8 cellular contexts compared by ENCODE assay signal in genomic region chr15:40340038-40340739, GRCh38. TPM values are rescaled to one million over a fixed set of nuclear protein-coding genes. Genes with fewer than 3 reads are reported as not detected.
DNase-seq lines count a peak whose midpoint lies in the region; ATAC-seq and TF ChIP-seq lines count a peak whose summit lies in the region.

No MANE protein-coding gene starts in this region.

- peaks cover 0 to 25% of the 10 kb centered on the region in 2 donors for H3K36me3 ChIP-seq in gastroesophageal sphincter

- no peak overlapping the region for H3K27ac Mint-ChIP-seq in T-cell
- no peak overlapping the region for H3K27ac Mint-ChIP-seq in activated CD8-positive, alpha-beta memory T cell treated with anti-CD3 and anti-CD28 coated beads, Interleukin-2, amount 10 ng/mL, durations not matched to agents 7 days and 5 days

- no peaks in the 10 kb centered on the region for H3K9me3 Mint-ChIP-seq in T-cell
- no peaks in the 10 kb centered on the region for H3K9me3 Mint-ChIP-seq in activated CD8-positive, alpha-beta memory T cell treated with anti-CD3 and anti-CD28 coated beads, Interleukin-2, amount 10 ng/mL, durations not matched to agents 7 days and 5 days (ENCODE audit: low read depth)

- intact Hi-C loops in posterior vena cava (cut with DNase I) = loop anchor here in 1 of 2 donors (10.0 kb wide), 1 partner anchor 1135 kb away; no protein-coding TSS in a partner anchor

- peaks cover 0 to 100% (median 55%) of the 10 kb centered on the region in 3 donors for H3K4me1 ChIP-seq in gastroesophageal sphincter

- H3K4me1 Mint-ChIP-seq in T-cell = peaks cover 4 to 15% (median 9%) of the 10 kb centered on the region in 3 donors
- peaks cover 2% of the 10 kb centered on the region for H3K4me1 Mint-ChIP-seq in activated CD8-positive, alpha-beta memory T cell treated with anti-CD3 and anti-CD28 coated beads, Interleukin-2, amount 10 ng/mL, durations not matched to agents 7 days and 5 days

- TF ChIP-seq POLR2A in gastroesophageal sphincter (IDR thresholded peaks at IDR 0.05) = peak in 1 of 2 donors; percentile 25

- POLR2A ChIA-PET in T-cell (lab: Charles Lee) = interaction anchor here in 1 of 2 donors (0.6 kb wide), 1 partner anchor 828 kb away, joined by 3 read pairs; no protein-coding TSS in a partner anchor

- no peak overlapping the region for H3K4me3 Mint-ChIP-seq in T-cell
- H3K4me3 Mint-ChIP-seq in activated CD8-positive, alpha-beta memory T cell treated with anti-CD3 and anti-CD28 coated beads, Interleukin-2, amount 10 ng/mL, durations not matched to agents 7 days and 5 days = no peak overlapping the region

- H3K9me3 ChIP-seq in gastroesophageal sphincter = no peaks in the 10 kb centered on the region

- peak; percentile 70 for DNase-seq in Daoy (ENCODE audit: low read depth)
- peak; percentile 65 for DNase-seq in SK-N-DZ (ENCODE audit: low spot score)
- peak; percentile 91 for DNase-seq in posterior vena cava (ENCODE audit: low spot score)
- no peak for DNase-seq in T-cell
- DNase-seq in activated CD8-positive, alpha-beta memory T cell treated with anti-CD3 and anti-CD28 coated beads, Interleukin-2, amount 10 ng/mL, durations not matched to agents 7 days and 5 days = no peak
- no peak for DNase-seq in COR-L47 (lab: John Stamatoyannopoulos, UW)
- no peak for DNase-seq in activated CD8-positive, alpha-beta memory T cell treated with anti-CD3 and anti-CD28 coated beads for 24 hours

- ATAC-seq in gastroesophageal sphincter (peak; percentile 71), T-cell (replicated peaks in 1 of 4) (no peak)
- ATAC-seq in activated CD8-positive, alpha-beta memory T cell treated with anti-CD3 and anti-CD28 coated beads, Interleukin-2, amount 10 ng/mL, durations not matched to agents 7 days and 5 days = no peak

- TF ChIP-seq EP300 in gastroesophageal sphincter (IDR thresholded peaks at IDR 0.05) = no peak

- no peaks in the 10 kb centered on the region for H3K27me3 ChIP-seq in gastroesophageal sphincter

- CTCF ChIA-PET in T-cell (lab: Charles Lee) = interaction anchor here (0.5 to 3.6 kb wide), 8 partner anchors 17 to 1851 kb away, joined by 3 to 20 read pairs (median 4); partner anchors contain the start of gene PLCB2 (in 1 of the 2)
- CTCF ChIA-PET in activated CD8-positive, alpha-beta memory T cell treated with anti-CD3 and anti-CD28 coated beads, Interleukin-2, amount 10 ng/mL, durations not matched to agents 7 days and 5 days (lab: Charles Lee) = interaction anchor here (0.9 to 13.7 kb wide), 12 partner anchors 8 to 123 kb away, joined by 3 to 317 read pairs (median 32); partner anchors contain the start of genes ANKRD63, INAFM2, PHGR1 and PLCB2

- TF ChIP-seq CTCF in gastroesophageal sphincter (IDR thresholded peaks at IDR 0.05) = peak in 2 of 4 experiments; percentile 18 to 26

- H3K27me3 Mint-ChIP-seq in T-cell = no peaks in the 10 kb centered on the region
- H3K27me3 Mint-ChIP-seq in activated CD8-positive, alpha-beta memory T cell treated with anti-CD3 and anti-CD28 coated beads, Interleukin-2, amount 10 ng/mL, durations not matched to agents 7 days and 5 days = peaks cover 2% of the 10 kb centered on the region

- peak overlapping the region; percentile 96 to 98 (median 98) for H3K27ac ChIP-seq in gastroesophageal sphincter

- peak overlapping the region; percentile 51 to 60 for H3K4me3 ChIP-seq in gastroesophageal sphincter

- WGBS in gastroesophageal sphincter (ENCODE audit: low coverage in 1 of 2), 2 donors = no CpG with 5 or more reads among the region's 14 CpGs

- no peaks in the 10 kb centered on the region for H3K36me3 Mint-ChIP-seq in T-cell
- no peaks in the 10 kb centered on the region for H3K36me3 Mint-ChIP-seq in activated CD8-positive, alpha-beta memory T cell treated with anti-CD3 and anti-CD28 coated beads, Interleukin-2, amount 10 ng/mL, durations not matched to agents 7 days and 5 days

RNA-seq across cellular contexts. Expression of gene CCDC9B, which starts 0.6 kb away (rescaled TPM):
- total RNA-seq in Daoy (2014; rRNA removed; shearing (Covaris generic)) = 5.4 and 6.1 TPM in 2 replicates
- polyA plus RNA-seq in SK-N-DZ (2014; cell fraction: cytosol; rRNA removed) = 0.39 and 2.8 TPM in 2 replicates
- polyA plus RNA-seq in SK-N-DZ (2014; cell fraction: nucleus; rRNA removed) = 4.7 and 9.8 TPM in 2 replicates
- total RNA-seq in gastroesophageal sphincter (100 to 1,000 TPM in 1 of 4 donors, 10 to 100 TPM in 3; 28.0 to 105 (median 66.7) TPM), posterior vena cava (10 to 100 TPM; 29.2 to 31.2 TPM), T-cell (1 to 10 TPM in 4 of 5 donors, under 1 TPM in 1; 0.80 to 2.2 (median 1.7) TPM)
- total RNA-seq in activated CD8-positive, alpha-beta memory T cell treated with anti-CD3 and anti-CD28 coated beads, Interleukin-2, amount 10 ng/mL, durations not matched to agents 7 days and 5 days = 1 to 10 TPM in 1 of 2 experiments, under 1 TPM in 1; 0.45 to 1.5 TPM

RNA-seq across cellular contexts. Expression of gene PHGR1, which starts 10.6 kb away (rescaled TPM):
- total RNA-seq in Daoy (2014; rRNA removed; shearing (Covaris generic)) = not detected in 2 replicates
- not detected in 2 replicates for polyA plus RNA-seq in SK-N-DZ (2014; cell fraction: cytosol; rRNA removed)
- not detected in 2 replicates for polyA plus RNA-seq in SK-N-DZ (2014; cell fraction: nucleus; rRNA removed)
- total RNA-seq in gastroesophageal sphincter (not detected), posterior vena cava (not detected), T-cell (under 1 TPM in 1 of 5 donors, not detected in 4; 0.70 TPM)
- not detected for total RNA-seq in activated CD8-positive, alpha-beta memory T cell treated with anti-CD3 and anti-CD28 coated beads, Interleukin-2, amount 10 ng/mL, durations not matched to agents 7 days and 5 days

RNA-seq across cellular contexts. Expression of gene INAFM2, which starts 16.7 kb away (rescaled TPM):
- 12.9 and 15.5 TPM in 2 replicates for total RNA-seq in Daoy (2014; rRNA removed; shearing (Covaris generic))
- polyA plus RNA-seq in SK-N-DZ (2014; cell fraction: cytosol; rRNA removed) = 13.1 and 14.5 TPM in 2 replicates
- polyA plus RNA-seq in SK-N-DZ (2014; cell fraction: nucleus; rRNA removed) = 9.4 and 9.9 TPM in 2 replicates
- total RNA-seq in gastroesophageal sphincter (10 to 100 TPM; 27.3 to 66.6 (median 37.5) TPM), posterior vena cava (10 to 100 TPM; 25.3 to 27.1 TPM), T-cell (10 to 100 TPM in 1 of 5 donors, 1 to 10 TPM in 4; 5.5 to 10.9 (median 6.4) TPM)
- 10 to 100 TPM in 1 of 2 experiments, 1 to 10 TPM in 1; 4.9 to 10.2 TPM for total RNA-seq in activated CD8-positive, alpha-beta memory T cell treated with anti-CD3 and anti-CD28 coated beads, Interleukin-2, amount 10 ng/mL, durations not matched to agents 7 days and 5 days

RNA-seq across cellular contexts. Expression of gene DISP2, which starts 17.8 kb away (rescaled TPM):
- total RNA-seq in Daoy (2014; rRNA removed; shearing (Covaris generic)) = 0.51 and 1.1 TPM in 2 replicates
- polyA plus RNA-seq in SK-N-DZ (2014; cell fraction: cytosol; rRNA removed) = 1.2 and 1.4 TPM in 2 replicates
- 1.0 and 1.7 TPM in 2 replicates for polyA plus RNA-seq in SK-N-DZ (2014; cell fraction: nucleus; rRNA removed)
- total RNA-seq in gastroesophageal sphincter (under 1 TPM; 0.07 to 0.19 (median 0.15) TPM), posterior vena cava (under 1 TPM; 0.05 to 0.32 TPM), T-cell (1 to 10 TPM in 1 of 5 donors, under 1 TPM in 4; 0.03 to 1.4 (median 0.18) TPM)
- under 1 TPM; 0.23 to 0.37 TPM for total RNA-seq in activated CD8-positive, alpha-beta memory T cell treated with anti-CD3 and anti-CD28 coated beads, Interleukin-2, amount 10 ng/mL, durations not matched to agents 7 days and 5 days

RNA-seq across cellular contexts. Expression of gene PLCB2, which starts 32.5 kb away (rescaled TPM):
- 0.29 and 1.3 TPM in 2 replicates for total RNA-seq in Daoy (2014; rRNA removed; shearing (Covaris generic))
- 12.5 and 12.6 TPM in 2 replicates for polyA plus RNA-seq in SK-N-DZ (2014; cell fraction: cytosol; rRNA removed)
- 71.1 and 88.9 TPM in 2 replicates for polyA plus RNA-seq in SK-N-DZ (2014; cell fraction: nucleus; rRNA removed)
- total RNA-seq in gastroesophageal sphincter (10 to 100 TPM in 2 of 4 donors, 1 to 10 TPM in 2; 1.5 to 13.5 (median 8.8) TPM), posterior vena cava (10 to 100 TPM; 20.8 to 29.0 TPM), T-cell (100 to 1,000 TPM; 242 to 293 (median 245) TPM)
- total RNA-seq in activated CD8-positive, alpha-beta memory T cell treated with anti-CD3 and anti-CD28 coated beads, Interleukin-2, amount 10 ng/mL, durations not matched to agents 7 days and 5 days = 100 to 1,000 TPM; 104 to 120 TPM

Comparison
In these comparisons a context has a peak if more than half of its experiments do, and no peak if none do; other contexts are left out.
1. DNase-seq: peak in Daoy (single experiment), SK-N-DZ (single experiment) and posterior vena cava (single experiment); none in T-cell (0 of 34), activated CD8-positive, alpha-beta memory T cell treated with anti-CD3 and anti-CD28 coated beads, Interleukin-2, amount 10 ng/mL, durations not matched to agents 7 days and 5 days (single experiment), COR-L47 (single experiment) and activated CD8-positive, alpha-beta memory T cell treated with anti-CD3 and anti-CD28 coated beads for 24 hours (single experiment).